In the genomic region with DNA sequence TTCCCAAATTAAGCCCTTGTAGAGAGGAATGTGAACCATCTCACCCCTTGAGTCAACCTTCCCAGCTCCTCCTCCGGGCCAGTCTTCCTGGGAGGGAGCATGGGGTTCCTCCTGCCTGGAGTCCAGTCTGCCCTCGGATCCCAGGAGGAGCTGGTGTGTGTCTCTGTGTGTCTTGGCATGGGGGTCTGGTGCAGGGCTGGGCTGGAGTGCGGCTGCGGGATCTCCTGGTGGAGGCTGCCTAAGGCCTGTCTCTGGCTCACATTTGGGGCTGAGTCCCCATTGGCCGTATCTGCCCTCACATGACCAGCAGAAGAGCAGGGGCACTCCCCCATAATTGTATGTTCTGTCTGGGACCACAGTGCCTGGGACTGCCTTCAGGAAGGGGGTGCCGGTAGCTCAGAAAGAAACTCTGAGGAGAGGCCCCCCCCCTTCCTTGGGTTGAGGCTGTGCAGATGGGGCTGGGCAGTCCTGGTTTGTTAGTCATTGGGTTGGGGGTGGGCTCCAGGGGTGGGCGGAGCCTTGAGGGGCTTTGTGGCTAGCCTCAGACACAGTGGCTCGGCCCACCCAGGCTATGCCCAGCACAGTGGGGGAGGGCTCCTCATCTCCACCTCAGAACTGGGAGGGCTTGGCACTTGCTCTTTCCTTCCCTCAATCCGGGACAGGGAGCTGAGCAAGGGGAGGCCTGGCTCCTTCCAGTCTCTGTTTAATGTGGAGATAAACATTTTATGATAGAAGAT, we compare ENCODE assay signal across 9 cellular contexts. TPM values are rescaled to one million over a fixed set of nuclear protein-coding genes. Genes with fewer than 3 reads are reported as not detected.
DNase-seq lines count a peak whose midpoint lies in the region; ATAC-seq, FAIRE-seq and TF ChIP-seq lines count a peak whose summit lies in the region.
"Had no signal": no experiment of that assay in that cellular context is flagged by ENCODE, and none has a peak within 500 bp of the region (broad histone marks: within the 10 kb centered on the region; RNA-seq: fewer than 3 reads in every experiment).

No MANE protein-coding gene starts in this region.

- no peaks in the 10 kb centered on the region for H3K9me3 ChIP-seq in keratinocyte (ENCODE audit: control insufficient read depth, low read depth, low read length)

- H3K4me3 ChIP-seq in keratinocyte (ENCODE audit: control insufficient read depth in 2 of 3, extremely low read depth in 1 of 3, insufficient read depth in 2 of 3, low read depth in 1 of 3, low read length in 3 of 3), result no peak overlapping the region

- intact Hi-C loops in Right ventricle myocardium inferior (cut with DNase I), result no loop called here
- intact Hi-C loops in left cardiac atrium (cut with DNase I), result loop anchor here in 1 of 2 donors (5.0 kb wide), 1 partner anchor 35 kb away; no protein-coding TSS in a partner anchor

- peaks cover 4 to 14% of the 10 kb centered on the region in 2 experiments for H3K36me3 ChIP-seq in keratinocyte (ENCODE audit: control insufficient read depth in 2 of 2, extremely low read depth in 1 of 2, insufficient read depth in 2 of 2, low read length in 2 of 2)

- peak; percentile 23 for DNase-seq in Right ventricle myocardium inferior (ENCODE audit: missing footprints)
- DNase-seq in left cardiac atrium, result no peak
- peak; percentile 90 for DNase-seq in amniotic epithelial cell (ENCODE audit: low read depth)
- DNase-seq in keratinocyte (ENCODE audit: low read depth, low spot score), result no peak
- DNase-seq in urothelium cell line (ENCODE audit: low spot score), result peak; percentile 62
- no peak for DNase-seq in NCI-H1092 treated with DMSO at 0.1 percent for 48 hours (lab: John Stamatoyannopoulos, UW)
- no peak for DNase-seq in NCI-H1417 treated with DMSO at 0.1 percent for 48 hours (lab: John Stamatoyannopoulos, UW)

- FAIRE-seq in keratinocyte (lab: Jason Lieb, UNC) (no peak), urothelium cell line (lab: Jason Lieb, UNC) (peak; percentile 79)

- H3K27me3 ChIP-seq in keratinocyte (ENCODE audit: control insufficient read depth, extremely low read depth, insufficient read depth, low read length), result peaks cover 34% of the 10 kb centered on the region

- no peak for TF ChIP-seq CTCF in keratinocyte (optimal IDR thresholded peaks at IDR 0.05 in 1 of 3, IDR thresholded peaks at IDR 0.05 in 1 of 3, conservative IDR thresholded peaks at IDR 0.05 in 1 of 3; ENCODE audit: extremely low read depth in 1 of 3, insufficient read depth in 2 of 3, low read length in 3 of 3)

- H2AFZ ChIP-seq in keratinocyte (ENCODE audit: control insufficient read depth, low read length), result no peak overlapping the region

- no peak for ATAC-seq in Right ventricle myocardium inferior
- ATAC-seq in left cardiac atrium, result no peak
- ATAC-seq in HG02938 (IDR thresholded peaks at IDR 0.05; ENCODE audit: unreplicated experiment), result no peak

- peaks cover 19% of the 10 kb centered on the region for H3K4me1 ChIP-seq in keratinocyte (ENCODE audit: control insufficient read depth, extremely low read depth, insufficient read depth, low read length)

- H3K9me1 ChIP-seq in keratinocyte (ENCODE audit: control insufficient read depth, extremely low read depth, insufficient read depth, low read length), result no peaks in the 10 kb centered on the region

- no peak overlapping the region for H3K4me2 ChIP-seq in keratinocyte (ENCODE audit: control insufficient read depth, extremely low read depth, insufficient read depth, low read depth, low read length)

- peaks cover 3% of the 10 kb centered on the region for H4K20me1 ChIP-seq in keratinocyte (ENCODE audit: control insufficient read depth, extremely low read depth, insufficient read depth, low read length)

- no peak overlapping the region for H3K27ac ChIP-seq in keratinocyte (ENCODE audit: control insufficient read depth, insufficient read depth, low read length)

- dilution Hi-C loops in keratinocyte (cut with MboI; ENCODE audit: extremely low pct_ligation_motif_present, low sequenced_read_pairs), result no loop called here

- H3K79me2 ChIP-seq in keratinocyte (ENCODE audit: control insufficient read depth, insufficient read depth, low read length), result peaks cover 26% of the 10 kb centered on the region

- H3K9ac ChIP-seq in keratinocyte (ENCODE audit: control insufficient read depth, extremely low read depth, insufficient read depth, low read length), result peak overlapping the region; percentile 8

RNA-seq across cellular contexts. Expression of gene C1QTNF5, which starts 2.9 kb away (rescaled TPM):
- total RNA-seq in Right ventricle myocardium inferior (17.5 TPM), left cardiac atrium (10 to 100 TPM; 25.1 to 39.9 TPM)
- 0.04 TPM in 1 of 3 replicates, not detected in the others for polyA plus RNA-seq in keratinocyte
- polyA plus RNA-seq in keratinocyte (2011; ENCODE audit: low read depth), result not detected
- polyA plus RNA-seq in keratinocyte (2011; cell fraction: cytosol; rRNA removed), result 0.06 TPM in 1 of 2 replicates, not detected in the other
- polyA plus RNA-seq in keratinocyte (2011; cell fraction: nucleus; rRNA removed), result not detected in 2 replicates
- polyA plus RNA-seq in keratinocyte (2012; ENCODE audit: low replicate concordance), result not detected in 2 replicates
- not detected in 3 replicates for polyA minus RNA-seq in keratinocyte
- not detected for polyA minus RNA-seq in keratinocyte (2011; cell fraction: cytosol; rRNA and poly(A)+ RNA removed)
- not detected in 2 replicates for polyA minus RNA-seq in keratinocyte (2011; cell fraction: nucleus; rRNA and poly(A)+ RNA removed)
- polyA plus RNA-seq: CD14-positive monocyte had no signal

RNA-seq across cellular contexts. Expression of gene RNF26, which starts 3.4 kb away (rescaled TPM):
- total RNA-seq in Right ventricle myocardium inferior, result 13.1 TPM
- total RNA-seq in left cardiac atrium, result 10 to 100 TPM; 13.2 to 14.1 TPM
- polyA plus RNA-seq in keratinocyte, result 9.1 to 27.7 TPM (median 13.2 TPM) in 3 replicates
- polyA plus RNA-seq in keratinocyte (2011; ENCODE audit: low read depth), result 2.2 TPM
- 13.2 and 16.9 TPM in 2 replicates for polyA plus RNA-seq in keratinocyte (2011; cell fraction: cytosol; rRNA removed)
- 18.1 and 23.2 TPM in 2 replicates for polyA plus RNA-seq in keratinocyte (2011; cell fraction: nucleus; rRNA removed)
- 13.8 and 26.8 TPM in 2 replicates for polyA plus RNA-seq in keratinocyte (2012; ENCODE audit: low replicate concordance)
- 24.4 to 88.9 TPM (median 29.9 TPM) in 3 replicates for polyA minus RNA-seq in keratinocyte
- 26.1 TPM for polyA minus RNA-seq in keratinocyte (2011; cell fraction: cytosol; rRNA and poly(A)+ RNA removed)
- 15.9 and 21.3 TPM in 2 replicates for polyA minus RNA-seq in keratinocyte (2011; cell fraction: nucleus; rRNA and poly(A)+ RNA removed)

RNA-seq across cellular contexts. Expression of gene MFRP, which starts 8.8 kb away (rescaled TPM):
- total RNA-seq in Right ventricle myocardium inferior, result not detected
- not detected for total RNA-seq in left cardiac atrium
- not detected in 3 replicates for polyA plus RNA-seq in keratinocyte
- not detected for polyA plus RNA-seq in keratinocyte (2011; ENCODE audit: low read depth)
- polyA plus RNA-seq in keratinocyte (2011; cell fraction: cytosol; rRNA removed), result not detected in 2 replicates
- polyA plus RNA-seq in keratinocyte (2011; cell fraction: nucleus; rRNA removed), result not detected in 2 replicates
- not detected in 2 replicates for polyA plus RNA-seq in keratinocyte (2012; ENCODE audit: low replicate concordance)
- polyA minus RNA-seq in keratinocyte, result not detected in 3 replicates
- not detected for polyA minus RNA-seq in keratinocyte (2011; cell fraction: cytosol; rRNA and poly(A)+ RNA removed)
- not detected in 2 replicates for polyA minus RNA-seq in keratinocyte (2011; cell fraction: nucleus; rRNA and poly(A)+ RNA removed)
- polyA plus RNA-seq: CD14-positive monocyte had no signal

RNA-seq across cellular contexts. Expression of gene MCAM, which starts 20.8 kb away (rescaled TPM):
- total RNA-seq in Right ventricle myocardium inferior (68.7 TPM), left cardiac atrium (100 to 1,000 TPM; 144 to 230 TPM)
- polyA plus RNA-seq in keratinocyte, result 8.5 to 12.1 TPM (median 10.5 TPM) in 3 replicates
- 0.91 TPM for polyA plus RNA-seq in keratinocyte (2011; ENCODE audit: low read depth)
- 2.4 and 4.8 TPM in 2 replicates for polyA plus RNA-seq in keratinocyte (2011; cell fraction: cytosol; rRNA removed)
- 12.9 and 14.6 TPM in 2 replicates for polyA plus RNA-seq in keratinocyte (2011; cell fraction: nucleus; rRNA removed)
- polyA plus RNA-seq in keratinocyte (2012; ENCODE audit: low replicate concordance), result 0.52 and 7.8 TPM in 2 replicates
- 6.9 to 14.4 TPM (median 11.9 TPM) in 3 replicates for polyA minus RNA-seq in keratinocyte
- polyA minus RNA-seq in keratinocyte (2011; cell fraction: cytosol; rRNA and poly(A)+ RNA removed), result 17.8 TPM
- polyA minus RNA-seq in keratinocyte (2011; cell fraction: nucleus; rRNA and poly(A)+ RNA removed), result 13.2 and 24.2 TPM in 2 replicates
- polyA plus RNA-seq: CD14-positive monocyte had no signal

RNA-seq across cellular contexts. Expression of gene USP2, which starts 43.7 kb away (rescaled TPM):
- total RNA-seq in Right ventricle myocardium inferior, result 140 TPM
- total RNA-seq in left cardiac atrium, result 10 to 100 TPM; 65.8 to 68.8 TPM
- 0.35 to 0.49 TPM (median 0.46 TPM) in 3 replicates for polyA plus RNA-seq in keratinocyte
- polyA plus RNA-seq in keratinocyte (2011; ENCODE audit: low read depth), result 8.9 TPM
- 0.27 and 0.29 TPM in 2 replicates for polyA plus RNA-seq in keratinocyte (2011; cell fraction: cytosol; rRNA removed)
- 0.62 and 0.80 TPM in 2 replicates for polyA plus RNA-seq in keratinocyte (2011; cell fraction: nucleus; rRNA removed)
- polyA plus RNA-seq in keratinocyte (2012; ENCODE audit: low replicate concordance), result 0.44 and 12.1 TPM in 2 replicates
- 0.49 to 1.2 TPM (median 0.79 TPM) in 3 replicates for polyA minus RNA-seq in keratinocyte
- not detected for polyA minus RNA-seq in keratinocyte (2011; cell fraction: cytosol; rRNA and poly(A)+ RNA removed)
- polyA minus RNA-seq in keratinocyte (2011; cell fraction: nucleus; rRNA and poly(A)+ RNA removed), result 0.84 and 1.0 TPM in 2 replicates
- polyA plus RNA-seq: CD14-positive monocyte had no signal

Comparison
In these comparisons a context has a peak if more than half of its experiments do, and no peak if none do; other contexts are left out.
1. DNase-seq: peak in Right ventricle myocardium inferior (single experiment), amniotic epithelial cell (single experiment) and urothelium cell line (single experiment); none in left cardiac atrium (single experiment), keratinocyte (single experiment), NCI-H1092 treated with DMSO at 0.1 percent for 48 hours (single experiment) and NCI-H1417 treated with DMSO at 0.1 percent for 48 hours (single experiment).